Comparison of ENCODE assay signal across 8 cellular contexts in the genomic region with DNA sequence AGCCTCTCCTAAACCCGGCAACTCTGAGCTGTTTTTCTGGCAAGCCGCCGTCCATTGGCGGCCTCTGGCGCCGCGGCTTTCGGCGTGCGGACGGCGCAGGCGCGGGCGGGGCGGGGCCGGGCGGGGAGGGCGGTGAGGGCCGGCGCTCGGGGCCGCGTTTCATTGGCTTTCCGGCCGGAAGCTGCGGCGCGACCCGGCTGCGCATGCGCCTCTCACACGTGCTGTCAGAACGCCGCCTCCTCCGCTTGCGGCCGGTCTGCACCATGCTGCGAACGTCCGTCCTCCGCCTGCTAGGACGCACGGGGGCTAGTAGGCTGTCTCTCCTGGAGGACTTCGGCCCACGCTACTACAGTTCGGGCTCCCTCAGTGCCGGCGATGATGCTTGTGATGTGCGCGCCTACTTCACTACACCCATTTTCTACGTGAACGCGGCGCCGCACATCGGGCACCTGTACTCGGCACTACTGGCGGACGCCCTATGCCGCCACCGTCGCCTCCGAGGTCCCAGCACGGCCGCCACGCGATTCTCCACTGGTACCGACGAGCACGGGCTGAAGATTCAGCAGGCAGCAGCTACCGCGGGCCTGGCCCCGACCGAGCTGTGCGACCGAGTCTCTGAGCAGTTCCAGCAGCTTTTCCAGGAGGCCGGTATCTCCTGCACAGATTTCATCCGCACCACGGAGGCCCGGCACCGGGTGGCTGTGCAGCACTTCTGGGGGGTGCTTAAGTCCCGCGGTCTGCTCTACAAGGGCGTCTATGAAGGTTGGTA. TPM values are rescaled to one million over a fixed set of nuclear protein-coding genes. Genes with fewer than 3 reads are reported as not detected.
DNase-seq lines count a peak whose midpoint lies in the region; ATAC-seq and TF ChIP-seq lines count a peak whose summit lies in the region.

A gene (plus strand): TSS at position 227 of the 769 bp plus-strand sequence. CDS start 37 bp downstream, at position 264.

- no peaks in the 10 kb centered on the region for H3K27me3 ChIP-seq in thoracic aorta (replicated peaks; ENCODE audit: insufficient read depth)

- peak within 1 kb of the TSS; percentile 96 for H3K4me3 Mint-ChIP-seq in activated naive CD4-positive, alpha-beta T cell treated with anti-CD3 and anti-CD28 coated beads, Interleukin-2, amount 50 U/mL, for 24 hours

- H3K27ac Mint-ChIP-seq in activated naive CD4-positive, alpha-beta T cell treated with anti-CD3 and anti-CD28 coated beads, Interleukin-2, amount 50 U/mL, for 24 hours: peak within 1 kb of the TSS; percentile 94

- H3K36me3 ChIP-seq in thoracic aorta: no peaks in the 10 kb centered on the region

- POLR2A ChIA-PET in GM10248 (lab: Yijun Ruan, JAX): interaction anchor here (1.1 kb wide), 1 partner anchor 206 kb away, joined by 4 read pairs; a partner anchor contains a TSS

- peak; percentile 86 for ATAC-seq in HG02588 (IDR thresholded peaks at IDR 0.05; ENCODE audit: unreplicated experiment)
- peak; percentile 87 for ATAC-seq in SK-N-SH treated with all-trans-retinoic acid at 6 μM for 48 hours
- ATAC-seq in omental fat pad (ENCODE audit: low FRiP score): peak; percentile 97
- ATAC-seq in thoracic aorta (ENCODE audit: insufficient number of reproducible peaks, low FRiP score, low read depth): peak; percentile 82

- H3K9me3 ChIP-seq in thoracic aorta: no peaks in the 10 kb centered on the region

- peaks cover 20% of the 10 kb centered on the region for H3K36me3 Mint-ChIP-seq in activated naive CD4-positive, alpha-beta T cell treated with anti-CD3 and anti-CD28 coated beads, Interleukin-2, amount 50 U/mL, for 24 hours

- DNase-seq in GM10248 (ENCODE audit: extremely low spot score): peak; percentile 97
- peak; percentile 88 for DNase-seq in NCI-H1048 (lab: John Stamatoyannopoulos, UW)
- peak; percentile 36 for DNase-seq in glomerular endothelial cell (ENCODE audit: extremely low read depth, low read depth, low spot score)
- DNase-seq in omental fat pad (ENCODE audit: low spot score): peak; percentile 68
- peak; percentile 48 for DNase-seq in thoracic aorta (ENCODE audit: low spot score)

- no peaks in the 10 kb centered on the region for H3K9me3 Mint-ChIP-seq in activated naive CD4-positive, alpha-beta T cell treated with anti-CD3 and anti-CD28 coated beads, Interleukin-2, amount 50 U/mL, for 24 hours

- peaks cover 27 to 32% of the 10 kb centered on the region in 2 donors for H3K4me1 ChIP-seq in thoracic aorta (ENCODE audit: control insufficient read depth in 1 of 2, low read depth in 2 of 2)

- H3K4me1 Mint-ChIP-seq in activated naive CD4-positive, alpha-beta T cell treated with anti-CD3 and anti-CD28 coated beads, Interleukin-2, amount 50 U/mL, for 24 hours: peaks cover 33% of the 10 kb centered on the region

- TF ChIP-seq CTCF in GM10248 (IDR thresholded peaks at IDR 0.05; ENCODE audit: control extremely low read depth, extremely low read depth, low read depth, missing control alignments) (no peak), omental fat pad (IDR thresholded peaks at IDR 0.05) (no peak), thoracic aorta (IDR thresholded peaks at IDR 0.05) (no peak)

- no peaks in the 10 kb centered on the region for H3K27me3 Mint-ChIP-seq in activated naive CD4-positive, alpha-beta T cell treated with anti-CD3 and anti-CD28 coated beads, Interleukin-2, amount 50 U/mL, for 24 hours

- H3K27ac ChIP-seq in thoracic aorta: peak within 1 kb of the TSS; percentile 84

- peak within 1 kb of the TSS; percentile 79 for H3K4me3 ChIP-seq in thoracic aorta

- CTCF ChIA-PET in GM10248 (lab: Yijun Ruan, JAX): interaction anchor here (0.8 to 3.8 kb wide), 6 partner anchors 9 to 105 kb away, joined by 3 to 37 read pairs (median 3); no protein-coding TSS in a partner anchor

TF ChIP-seq in SK-N-SH treated with all-trans-retinoic acid at 6 μM for 48 hours, 23 proteins besides CTCF, POLR2A, EP300 and RAD21:
- TF ChIP-seq CSDC2 (CRISPR knock-in tag; IDR thresholded peaks at IDR 0.05): no peak
- TF ChIP-seq ZFP3 (CRISPR knock-in tag; IDR thresholded peaks at IDR 0.05): no peak
- TF ChIP-seq TCF4 (CRISPR knock-in tag; IDR thresholded peaks at IDR 0.05; ENCODE audit: borderline replicate concordance): no peak
- TF ChIP-seq, protein P1, sequence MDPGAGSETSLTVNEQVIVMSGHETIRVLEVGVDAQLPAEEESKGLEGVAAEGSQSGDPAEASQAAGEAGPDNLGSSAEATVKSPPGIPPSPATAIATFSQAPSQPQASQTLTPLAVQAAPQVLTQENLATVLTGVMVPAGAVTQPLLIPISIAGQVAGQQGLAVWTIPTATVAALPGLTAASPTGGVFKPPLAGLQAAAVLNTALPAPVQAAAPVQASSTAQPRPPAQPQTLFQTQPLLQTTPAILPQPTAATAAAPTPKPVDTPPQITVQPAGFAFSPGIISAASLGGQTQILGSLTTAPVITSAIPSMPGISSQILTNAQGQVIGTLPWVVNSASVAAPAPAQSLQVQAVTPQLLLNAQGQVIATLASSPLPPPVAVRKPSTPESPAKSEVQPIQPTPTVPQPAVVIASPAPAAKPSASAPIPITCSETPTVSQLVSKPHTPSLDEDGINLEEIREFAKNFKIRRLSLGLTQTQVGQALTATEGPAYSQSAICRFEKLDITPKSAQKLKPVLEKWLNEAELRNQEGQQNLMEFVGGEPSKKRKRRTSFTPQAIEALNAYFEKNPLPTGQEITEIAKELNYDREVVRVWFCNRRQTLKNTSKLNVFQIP (CRISPR knock-in tag; IDR thresholded peaks at IDR 0.05; ENCODE audit: borderline replicate concordance, low read depth): no peak
- TF ChIP-seq GLIS3 (CRISPR knock-in tag; IDR thresholded peaks at IDR 0.05): no peak
- no peak for TF ChIP-seq ZC3H10 (CRISPR knock-in tag; IDR thresholded peaks at IDR 0.05)
- no peak for TF ChIP-seq ISL1 (CRISPR knock-in tag; IDR thresholded peaks at IDR 0.05)
- TF ChIP-seq, protein P2, sequence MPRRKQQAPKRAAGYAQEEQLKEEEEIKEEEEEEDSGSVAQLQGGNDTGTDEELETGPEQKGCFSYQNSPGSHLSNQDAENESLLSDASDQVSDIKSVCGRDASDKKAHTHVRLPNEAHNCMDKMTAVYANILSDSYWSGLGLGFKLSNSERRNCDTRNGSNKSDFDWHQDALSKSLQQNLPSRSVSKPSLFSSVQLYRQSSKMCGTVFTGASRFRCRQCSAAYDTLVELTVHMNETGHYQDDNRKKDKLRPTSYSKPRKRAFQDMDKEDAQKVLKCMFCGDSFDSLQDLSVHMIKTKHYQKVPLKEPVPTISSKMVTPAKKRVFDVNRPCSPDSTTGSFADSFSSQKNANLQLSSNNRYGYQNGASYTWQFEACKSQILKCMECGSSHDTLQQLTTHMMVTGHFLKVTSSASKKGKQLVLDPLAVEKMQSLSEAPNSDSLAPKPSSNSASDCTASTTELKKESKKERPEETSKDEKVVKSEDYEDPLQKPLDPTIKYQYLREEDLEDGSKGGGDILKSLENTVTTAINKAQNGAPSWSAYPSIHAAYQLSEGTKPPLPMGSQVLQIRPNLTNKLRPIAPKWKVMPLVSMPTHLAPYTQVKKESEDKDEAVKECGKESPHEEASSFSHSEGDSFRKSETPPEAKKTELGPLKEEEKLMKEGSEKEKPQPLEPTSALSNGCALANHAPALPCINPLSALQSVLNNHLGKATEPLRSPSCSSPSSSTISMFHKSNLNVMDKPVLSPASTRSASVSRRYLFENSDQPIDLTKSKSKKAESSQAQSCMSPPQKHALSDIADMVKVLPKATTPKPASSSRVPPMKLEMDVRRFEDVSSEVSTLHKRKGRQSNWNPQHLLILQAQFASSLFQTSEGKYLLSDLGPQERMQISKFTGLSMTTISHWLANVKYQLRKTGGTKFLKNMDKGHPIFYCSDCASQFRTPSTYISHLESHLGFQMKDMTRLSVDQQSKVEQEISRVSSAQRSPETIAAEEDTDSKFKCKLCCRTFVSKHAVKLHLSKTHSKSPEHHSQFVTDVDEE (CRISPR knock-in tag; IDR thresholded peaks at IDR 0.05): no peak
- TF ChIP-seq, protein P3, sequence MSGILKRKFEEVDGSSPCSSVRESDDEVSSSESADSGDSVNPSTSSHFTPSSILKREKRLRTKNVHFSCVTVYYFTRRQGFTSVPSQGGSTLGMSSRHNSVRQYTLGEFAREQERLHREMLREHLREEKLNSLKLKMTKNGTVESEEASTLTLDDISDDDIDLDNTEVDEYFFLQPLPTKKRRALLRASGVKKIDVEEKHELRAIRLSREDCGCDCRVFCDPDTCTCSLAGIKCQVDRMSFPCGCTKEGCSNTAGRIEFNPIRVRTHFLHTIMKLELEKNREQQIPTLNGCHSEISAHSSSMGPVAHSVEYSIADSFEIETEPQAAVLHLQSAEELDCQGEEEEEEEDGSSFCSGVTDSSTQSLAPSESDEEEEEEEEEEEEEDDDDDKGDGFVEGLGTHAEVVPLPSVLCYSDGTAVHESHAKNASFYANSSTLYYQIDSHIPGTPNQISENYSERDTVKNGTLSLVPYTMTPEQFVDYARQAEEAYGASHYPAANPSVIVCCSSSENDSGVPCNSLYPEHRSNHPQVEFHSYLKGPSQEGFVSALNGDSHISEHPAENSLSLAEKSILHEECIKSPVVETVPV (CRISPR knock-in tag; IDR thresholded peaks at IDR 0.05): no peak
- no peak for TF ChIP-seq ESRRG (CRISPR knock-in tag; IDR thresholded peaks at IDR 0.05)
- no peak for TF ChIP-seq BACH2 (CRISPR knock-in tag; IDR thresholded peaks at IDR 0.05; ENCODE audit: borderline replicate concordance)
- no peak for TF ChIP-seq ZNF8 (CRISPR knock-in tag; IDR thresholded peaks at IDR 0.05)

RNA-seq across cellular contexts. Expression of the gene that starts here (rescaled TPM):
- total RNA-seq in glomerular endothelial cell (4.4 and 8.0 TPM in 2 replicates), omental fat pad (10 to 100 TPM in 1 of 4 donors, 1 to 10 TPM in 3; 5.4 to 24.9 (median 7.5) TPM), thoracic aorta (10 to 100 TPM in 1 of 2 donors, 1 to 10 TPM in 1; 1.5 to 12.3 TPM)

Comparison
In these comparisons a context has a peak if more than half of its experiments do, and no peak if none do; other contexts are left out.
1. Peak in every context shown above with its lines: DNase-seq, ATAC-seq, H3K4me3 ChIP-seq and H3K27ac ChIP-seq.
2. DNase-seq: peak in every context shown above with its lines; median percentile 97 in GM10248; 88 in NCI-H1048; 68 in omental fat pad; 48 in thoracic aorta; 36 in glomerular endothelial cell.